In genomic region chr19:18322318-18322758, GRCh38 we compare ENCODE assay signal across 8 cellular contexts. TPM values are rescaled to one million over a fixed set of nuclear protein-coding genes. Genes with fewer than 3 reads are reported as not detected.
DNase-seq lines count a peak whose midpoint lies in the region; ATAC-seq and TF ChIP-seq lines count a peak whose summit lies in the region.

No MANE protein-coding gene starts in this region.

- DNase-seq in NK-92 treated with Interleukin-12 subunit alpha and Interleukin-12 subunit beta, amount 100 ng/mL, for 24 hours (lab: John Stamatoyannopoulos, UW), result peak; percentile 56
- DNase-seq in NK-92 (lab: John Stamatoyannopoulos, UW; ENCODE audit: unreplicated experiment) (no peak), KG1 (lab: John Stamatoyannopoulos, UW) (peak; percentile 27), UCSD-AML1 (lab: John Stamatoyannopoulos, UW; ENCODE audit: unreplicated experiment) (peak; percentile 72), erythroblast (lab: John Stamatoyannopoulos, UW) (peak; percentile 79 to 80)
- DNase-seq in naive thymus-derived CD8-positive, alpha-beta T cell, result peak in 1 of 10 donors; percentile 60

- H3K9me3 Mint-ChIP-seq in naive thymus-derived CD8-positive, alpha-beta T cell, result no peaks in the 10 kb centered on the region

- no peaks in the 10 kb centered on the region for H3K27me3 Mint-ChIP-seq in naive thymus-derived CD8-positive, alpha-beta T cell

- POLR2A ChIA-PET in naive thymus-derived CD8-positive, alpha-beta T cell (lab: Charles Lee), result interaction anchor here (0.7 to 34.7 kb wide), 15 partner anchors 10 to 510 kb away, joined by 3 to 2305 read pairs (median 4); partner anchors contain the start of genes IL12RB1, IQCN, JUND and RAB3A

- peaks cover 30 to 64% (median 62%) of the 10 kb centered on the region in 4 donors for H3K4me1 Mint-ChIP-seq in naive thymus-derived CD8-positive, alpha-beta T cell

- ATAC-seq in naive thymus-derived CD8-positive, alpha-beta T cell, result no peak
- no peak for ATAC-seq in HG03175 (IDR thresholded peaks at IDR 0.05; ENCODE audit: unreplicated experiment)
- ATAC-seq in GM21381 (IDR thresholded peaks at IDR 0.05; ENCODE audit: unreplicated experiment), result no peak

- peak overlapping the region; percentile 74 to 98 (median 96) for H3K27ac Mint-ChIP-seq in naive thymus-derived CD8-positive, alpha-beta T cell

- H3K36me3 Mint-ChIP-seq in naive thymus-derived CD8-positive, alpha-beta T cell, result peaks cover 0 to 5% (median 0%) of the 10 kb centered on the region in 3 donors

- no peak for TF ChIP-seq POLR2A in erythroblast (IDR thresholded peaks at IDR 0.05; ENCODE audit: low read length)

- peak overlapping the region; percentile 81 to 90 (median 86) for H3K4me3 Mint-ChIP-seq in naive thymus-derived CD8-positive, alpha-beta T cell

RNA-seq across cellular contexts. Expression of gene LSM4, which starts 0.5 kb away (rescaled TPM):
- 10 to 100 TPM; 82.1 to 84.0 TPM for total RNA-seq in naive thymus-derived CD8-positive, alpha-beta T cell
- 100 to 1,000 TPM; 162 to 198 (median 181) TPM for polyA plus RNA-seq in naive thymus-derived CD8-positive, alpha-beta T cell

RNA-seq across cellular contexts. Expression of gene PGPEP1, which starts 18.1 kb away (rescaled TPM):
- total RNA-seq in naive thymus-derived CD8-positive, alpha-beta T cell, result 10 to 100 TPM; 55.9 to 61.0 TPM
- 10 to 100 TPM in 1 of 3 donors, 1 to 10 TPM in 2; 9.3 to 11.9 (median 9.7) TPM for polyA plus RNA-seq in naive thymus-derived CD8-positive, alpha-beta T cell

RNA-seq across cellular contexts. Expression of gene JUND, which starts 40.9 kb away (rescaled TPM):
- 100 to 1,000 TPM; 181 to 189 TPM for total RNA-seq in naive thymus-derived CD8-positive, alpha-beta T cell
- polyA plus RNA-seq in naive thymus-derived CD8-positive, alpha-beta T cell, result 100 to 1,000 TPM in 1 of 3 donors, 10 to 100 TPM in 2; 43.3 to 169 (median 69.1) TPM

RNA-seq across cellular contexts. Expression of gene IQCN, which starts 48.1 kb away (rescaled TPM):
- total RNA-seq in naive thymus-derived CD8-positive, alpha-beta T cell, result 1 to 10 TPM; 7.4 to 8.4 TPM
- under 1 TPM in 2 of 3 donors, not detected in 1; 0.06 to 0.15 TPM for polyA plus RNA-seq in naive thymus-derived CD8-positive, alpha-beta T cell
